In genomic region chr14:72891666-72892102, GRCh38 we compare ENCODE assay signal across 10 cellular contexts. TPM values are rescaled to one million over a fixed set of nuclear protein-coding genes. Genes with fewer than 3 reads are reported as not detected.
A peak's percentile ranks its signal among the peaks of the same experiment; 100 is the strongest.
DNase-seq lines count a peak whose midpoint lies in the region; ATAC-seq and TF ChIP-seq lines count a peak whose summit lies in the region.
"Had no signal": no experiment of that assay in that cellular context is flagged by ENCODE, and none has a peak within 500 bp of the region (broad histone marks: within the 10 kb centered on the region; RNA-seq: fewer than 3 reads in every experiment).

No MANE protein-coding gene starts in this region.

- H3K4me3 ChIP-seq in cardiac muscle cell (peak overlapping the region; percentile 89), upper lobe of right lung (peak overlapping the region; percentile 90)

- POLR2A ChIA-PET in MCF 10A (lab: Yijun Ruan, JAX): no interaction called here

- peak overlapping the region; percentile 82 for H3K4me3 Mint-ChIP-seq in MCF 10A (ENCODE audit: unreplicated experiment)
- H3K4me3 Mint-ChIP-seq in mesothelial cell of epicardium: peak overlapping the region; percentile 81

- H3K4me1 ChIP-seq in cardiac muscle cell (ENCODE audit: low read depth): peaks cover 49% of the 10 kb centered on the region
- H3K4me1 ChIP-seq in upper lobe of right lung: peaks cover 22% of the 10 kb centered on the region
- H3K4me1 ChIP-seq: SJCRH30 had no signal

- no peaks in the 10 kb centered on the region for H3K27me3 Mint-ChIP-seq in MCF 10A (ENCODE audit: insufficient read depth, unreplicated experiment)
- peaks cover 88% of the 10 kb centered on the region for H3K27me3 Mint-ChIP-seq in mesothelial cell of epicardium (ENCODE audit: low read depth)

- H3K36me3 ChIP-seq in cardiac muscle cell: no peaks in the 10 kb centered on the region
- no peaks in the 10 kb centered on the region for H3K36me3 ChIP-seq in upper lobe of right lung
- H3K36me3 ChIP-seq: SJCRH30 had no signal

- ATAC-seq in left cardiac atrium (no peak), upper lobe of right lung (no peak)

- H3K27me3 ChIP-seq in cardiac muscle cell (peaks cover 3% of the 10 kb centered on the region), upper lobe of right lung (peaks cover 43% of the 10 kb centered on the region)

- CTCF ChIA-PET in MCF 10A (lab: Yijun Ruan, JAX): interaction anchor here (0.6 to 2.4 kb wide), 6 partner anchors 35 to 379 kb away, joined by 3 to 10 read pairs (median 4); no protein-coding TSS in a partner anchor

- no peaks in the 10 kb centered on the region for H3K9me3 Mint-ChIP-seq in MCF 10A (ENCODE audit: unreplicated experiment)
- H3K9me3 Mint-ChIP-seq in mesothelial cell of epicardium: no peaks in the 10 kb centered on the region

- H3K9me3 ChIP-seq in cardiac muscle cell (ENCODE audit: low read depth) (no peaks in the 10 kb centered on the region), upper lobe of right lung (no peaks in the 10 kb centered on the region)
- H3K9me3 ChIP-seq: SJCRH30 had no signal

- H3K36me3 Mint-ChIP-seq in MCF 10A (ENCODE audit: insufficient read depth, unreplicated experiment) (no peaks in the 10 kb centered on the region), mesothelial cell of epicardium (no peaks in the 10 kb centered on the region)

- DNase-seq in cardiac muscle cell (ENCODE audit: low read depth in 1 of 2, low spot score in 1 of 2) (no peak), left cardiac atrium (no peak), MCF 10A (ENCODE audit: unreplicated experiment) (no peak), mesothelial cell of epicardium (ENCODE audit: low spot score in 2 of 2, unreplicated experiment in 2 of 2) (no peak), upper lobe of right lung (no peak), NCI-H1105 treated with DMSO at 0.1 percent for 48 hours (lab: John Stamatoyannopoulos, UW) (no peak), dedifferentiated amniotic fluid mesenchymal stem cell (ENCODE audit: extremely low spot score) (no peak), NCI-H748 treated with DMSO at 0.1 percent for 48 hours (lab: John Stamatoyannopoulos, UW) (no peak)
- DNase-seq: effector CD8-positive, alpha-beta T cell; SJCRH30 had no signal

- H3K27ac ChIP-seq in cardiac muscle cell (peak overlapping the region; percentile 99), upper lobe of right lung (no peak overlapping the region)
- H3K27ac ChIP-seq: SJCRH30 had no signal

- intact Hi-C loops in left cardiac atrium (cut with DNase I) (loop anchor here in 1 of 2 donors (5.0 to 10.0 kb wide), 3 partner anchors 59 to 177 kb away; no protein-coding TSS in a partner anchor), MCF 10A (cut with micrococcal nuclease) (no loop called here), upper lobe of right lung (cut with DNase I) (no loop called here)

- H3K4me1 Mint-ChIP-seq in MCF 10A (ENCODE audit: insufficient read depth, unreplicated experiment) (no peaks in the 10 kb centered on the region), mesothelial cell of epicardium (peaks cover 33% of the 10 kb centered on the region)

- H3K27ac Mint-ChIP-seq in MCF 10A (ENCODE audit: low read depth, unreplicated experiment) (no peak overlapping the region), mesothelial cell of epicardium (no peak overlapping the region)

- TF ChIP-seq CTCF in cardiac muscle cell (IDR thresholded peaks at IDR 0.05; ENCODE audit: low read depth, low read length) (no peak), MCF 10A (IDR thresholded peaks at IDR 0.05; ENCODE audit: unreplicated experiment) (no peak), mesothelial cell of epicardium (IDR thresholded peaks at IDR 0.05; ENCODE audit: unreplicated experiment) (no peak), upper lobe of right lung (IDR thresholded peaks at IDR 0.05) (no peak)

- no TSS peak for BruUV-seq in MCF 10A (replicated peaks; lab: Mats Ljungman, UMichigan)

RNA-seq across cellular contexts. Expression of gene DPF3, which starts 2.2 kb away (rescaled TPM):
- total RNA-seq in cardiac muscle cell: 40.8 and 84.8 TPM in 2 replicates
- polyA plus RNA-seq in cardiac muscle cell: 25.9 and 32.9 TPM in 2 replicates
- 10 to 100 TPM; 18.9 to 23.3 TPM for total RNA-seq in left cardiac atrium
- total RNA-seq in MCF 10A (2022): 1.9 and 2.1 TPM in 2 replicates
- total RNA-seq in mesothelial cell of epicardium: 1.3 to 2.7 TPM (median 2.5 TPM) in 3 replicates
- total RNA-seq in upper lobe of right lung: 0.90 TPM

RNA-seq across cellular contexts. Expression of gene DCAF4, which starts 34.6 kb away (rescaled TPM):
- total RNA-seq in cardiac muscle cell (23.2 and 27.1 TPM in 2 replicates), left cardiac atrium (10 to 100 TPM in 1 of 2 donors, 1 to 10 TPM in 1; 8.3 to 10.4 TPM), MCF 10A (2022) (27.9 and 39.4 TPM in 2 replicates), mesothelial cell of epicardium (21.4 to 23.2 TPM (median 22.5 TPM) in 3 replicates), upper lobe of right lung (21.1 TPM)
- 10.2 and 11.0 TPM in 2 replicates for polyA plus RNA-seq in cardiac muscle cell
